Comparison of ENCODE assay signal across 8 cellular contexts in genomic region chr19:58228584-58229254, GRCh38. TPM values are rescaled to one million over a fixed set of nuclear protein-coding genes. Genes with fewer than 3 reads are reported as not detected.
DNase-seq lines count a peak whose midpoint lies in the region; ATAC-seq and TF ChIP-seq lines count a peak whose summit lies in the region.

TSS of gene ZNF544 (plus strand) at chr19:58228914. CDS start at chr19:58244024, 15,110 bp downstream.

- CTCF ChIA-PET in activated CD4-positive, alpha-beta memory T cell treated with anti-CD3 and anti-CD28 coated beads for 36 hours (lab: Charles Lee): interaction anchor here (0.5 to 2.2 kb wide), 9 partner anchors 10 to 291 kb away, joined by 3 to 7 read pairs (median 4); partner anchors contain the start of genes ERVK3-1, ZBTB45, ZNF8 and ZNF837

- H3K4me3 ChIP-seq in ACC112 (ENCODE audit: low read depth, low read length) (peak within 1 kb of the TSS; percentile 79), ectodermal cell (ENCODE audit: insufficient read depth, low read depth, low read length) (peak within 1 kb of the TSS; percentile 93), lung (peak within 1 kb of the TSS; percentile 63)

- TF ChIP-seq CTCF in lung (IDR thresholded peaks at IDR 0.05; ENCODE audit: control extremely low read depth, extremely low read depth): no peak

- H3K9me3 ChIP-seq in ectodermal cell (ENCODE audit: control insufficient read depth, low read length) (no peaks in the 10 kb centered on the region), lung (ENCODE audit: control insufficient read depth in 2 of 2, insufficient read depth in 1 of 2, low read length in 1 of 2) (peaks cover 0 to 36% of the 10 kb centered on the region in 2 donors)

- peaks cover 36% of the 10 kb centered on the region for H3K9me3 Mint-ChIP-seq in activated CD4-positive, alpha-beta memory T cell treated with anti-CD3 and anti-CD28 coated beads for 36 hours

- H3K27me3 ChIP-seq in ACC112 (ENCODE audit: insufficient read depth, low read length) (no peaks in the 10 kb centered on the region), ectodermal cell (ENCODE audit: control insufficient read depth, insufficient read depth, low read length, poor library complexity, severe bottlenecking) (no peaks in the 10 kb centered on the region), lung (ENCODE audit: control insufficient read depth, insufficient read depth) (no peaks in the 10 kb centered on the region)

- 0% methylated on average over 62 of the region's 62 CpGs for WGBS in ectodermal cell, 2 experiments
- WGBS in lung, 2 donors: 0 to 1% methylated on average over 58 to 62 of the region's 62 CpGs

- intact Hi-C loops in activated CD4-positive, alpha-beta memory T cell treated with anti-CD3 and anti-CD28 coated beads for 36 hours (cut with micrococcal nuclease): loop anchor here (1.0 to 10.0 kb wide), 4 partner anchors 46 to 173 kb away; partner anchors contain the start of genes ERVK3-1, ZNF274 and ZNF8

- H3K4me1 Mint-ChIP-seq in activated CD4-positive, alpha-beta memory T cell treated with anti-CD3 and anti-CD28 coated beads for 36 hours (ENCODE audit: low read depth): peaks cover 32% of the 10 kb centered on the region

- H3K36me3 Mint-ChIP-seq in activated CD4-positive, alpha-beta memory T cell treated with anti-CD3 and anti-CD28 coated beads for 36 hours: peaks cover 47% of the 10 kb centered on the region

- peak within 1 kb of the TSS; percentile 92 for H3K27ac Mint-ChIP-seq in activated CD4-positive, alpha-beta memory T cell treated with anti-CD3 and anti-CD28 coated beads for 36 hours

- POLR2A ChIA-PET in activated CD4-positive, alpha-beta memory T cell treated with anti-CD3 and anti-CD28 coated beads for 36 hours (lab: Charles Lee): interaction anchor here (0.7 to 1.3 kb wide), 3 partner anchors 45 to 119 kb away, joined by 3 to 4 read pairs (median 4); partner anchors contain the start of gene ZSCAN22

- H3K27me3 Mint-ChIP-seq in activated CD4-positive, alpha-beta memory T cell treated with anti-CD3 and anti-CD28 coated beads for 36 hours: no peaks in the 10 kb centered on the region

- H3K4me1 ChIP-seq in ACC112 (ENCODE audit: control insufficient read depth, insufficient read depth, low read length, unreplicated experiment): peaks cover 5% of the 10 kb centered on the region
- peaks cover 10% of the 10 kb centered on the region for H3K4me1 ChIP-seq in ectodermal cell (ENCODE audit: control insufficient read depth, insufficient read depth, low read length)
- H3K4me1 ChIP-seq in lung (ENCODE audit: control insufficient read depth in 2 of 2, insufficient read depth in 2 of 2, low read length in 2 of 2): peaks cover 2 to 6% of the 10 kb centered on the region in 2 donors

- peak within 1 kb of the TSS; percentile 58 for H3K27ac ChIP-seq in ACC112 (ENCODE audit: low read depth, low read length)
- H3K27ac ChIP-seq in ectodermal cell (ENCODE audit: insufficient read depth, low read depth, low read length, poor library complexity, severe bottlenecking): peak within 1 kb of the TSS; percentile 69
- H3K27ac ChIP-seq in lung (ENCODE audit: low read depth in 1 of 2, low read length in 1 of 2): peak within 1 kb of the TSS; percentile 65 to 86

- H3K36me3 ChIP-seq in ACC112 (ENCODE audit: insufficient read depth, low read length): peaks cover 16% of the 10 kb centered on the region
- peaks cover 33% of the 10 kb centered on the region for H3K36me3 ChIP-seq in ectodermal cell (ENCODE audit: control insufficient read depth, insufficient read depth, low read length)
- peaks cover 5 to 21% of the 10 kb centered on the region in 2 donors for H3K36me3 ChIP-seq in lung (ENCODE audit: control insufficient read depth in 2 of 2, insufficient read depth in 2 of 2, low read length in 2 of 2)

- H3K79me2 ChIP-seq in ACC112 (ENCODE audit: control insufficient read depth, insufficient read depth, low read length, unreplicated experiment): peaks cover 12% of the 10 kb centered on the region

- ATAC-seq in GM18858 (IDR thresholded peaks at IDR 0.05; ENCODE audit: unreplicated experiment): peak; percentile 75
- ATAC-seq in HG03159 (IDR thresholded peaks at IDR 0.05; ENCODE audit: unreplicated experiment): peak; percentile 77
- ATAC-seq in lung (ENCODE audit: insufficient read depth, low FRiP score): peak; percentile 94

- H2AFZ ChIP-seq in ACC112 (ENCODE audit: low read length, unreplicated experiment): peak within 1 kb of the TSS; percentile 86

- DNase-seq in NCI-H510A treated with DMSO at 0.1 percent for 48 hours (lab: John Stamatoyannopoulos, UW): peak; percentile 73
- DNase-seq in activated CD4-positive, alpha-beta memory T cell treated with anti-CD3 and anti-CD28 coated beads for 36 hours: peak; percentile 82
- peak; percentile 72 for DNase-seq in lung (ENCODE audit: low spot score)
- peak in 2 of 3 donors; percentile 2 to 47 for DNase-seq in stimulated activated CD4-positive, alpha-beta T cell treated with anti-CD3 and anti-CD28 coated beads, TNF-alpha, amount 100 ng/mL, for 1 hour (ENCODE audit: low read depth in 3 of 3, low spot score in 1 of 3)

- peak within 1 kb of the TSS; percentile 95 for H3K4me3 Mint-ChIP-seq in activated CD4-positive, alpha-beta memory T cell treated with anti-CD3 and anti-CD28 coated beads for 36 hours

RNA-seq across cellular contexts. Expression of gene ZNF544, which starts in this region (rescaled TPM):
- 10 to 100 TPM; 39.6 to 45.4 TPM for total RNA-seq in activated CD4-positive, alpha-beta memory T cell treated with anti-CD3 and anti-CD28 coated beads for 36 hours
- 57.1 TPM for polyA plus RNA-seq in ectodermal cell (2013, experiment 1 of 4)
- polyA plus RNA-seq in ectodermal cell (2013, experiment 2 of 4): 66.7 TPM
- polyA plus RNA-seq in ectodermal cell (2013, experiment 3 of 4): 47.3 TPM
- polyA plus RNA-seq in ectodermal cell (2013, experiment 4 of 4): 49.2 TPM
- total RNA-seq in lung: 10 to 100 TPM; 19.7 to 41.6 TPM
- polyA plus RNA-seq in lung: 10 to 100 TPM in 1 of 2 donors, 1 to 10 TPM in 1; 9.6 to 13.8 TPM

Comparison
In these comparisons a context has a peak if more than half of its experiments do, and no peak if none do; other contexts are left out.
1. Peak in every context shown above with its lines: DNase-seq, ATAC-seq, H3K4me3 ChIP-seq and H3K27ac ChIP-seq.
2. DNase-seq: peak in every context shown above with its lines; median percentile 82 in activated CD4-positive, alpha-beta memory T cell treated with anti-CD3 and anti-CD28 coated beads for 36 hours; 73 in NCI-H510A treated with DMSO at 0.1 percent for 48 hours; 72 in lung; 24 in stimulated activated CD4-positive, alpha-beta T cell treated with anti-CD3 and anti-CD28 coated beads, TNF-alpha, amount 100 ng/mL, for 1 hour.